8 cellular contexts compared by ENCODE assay signal in genomic region chr11:46006418-46007070, GRCh38.
A peak's percentile ranks its signal among the peaks of the same experiment; 100 is the strongest.
DNase-seq lines count a peak whose midpoint lies in the region; ATAC-seq and TF ChIP-seq lines count a peak whose summit lies in the region.

No MANE protein-coding gene starts in this region.

- no peaks in the 10 kb centered on the region for H3K36me3 Mint-ChIP-seq in T-helper 17 cell (ENCODE audit: low read depth)

- H3F3A ChIP-seq in neural cell (ENCODE audit: insufficient read depth, low read length, poor library complexity, severe bottlenecking) = no peaks in the 10 kb centered on the region

- no peak overlapping the region for H2AFZ ChIP-seq in neural cell (ENCODE audit: low read depth, low read length)

- no peak overlapping the region for H3K4me2 ChIP-seq in neural cell (ENCODE audit: low read length)

- in situ Hi-C loops in Caki2 (cut with HindIII; ENCODE audit: low pct_unique_long_range_greater_than_20kb, low sequenced_read_pairs) = no loop called here

- no peaks in the 10 kb centered on the region for H3K9me2 ChIP-seq in neural cell (ENCODE audit: insufficient read depth, low read length)

- DNase-seq in Caki2 (ENCODE audit: low read depth) = peak; percentile 6
- DNase-seq in NCI-H1930 (lab: John Stamatoyannopoulos, UW) = peak; percentile 28 to 66
- DNase-seq in T-helper 17 cell = peak in 1 of 3 donors; percentile 7
- peak; percentile 90 for DNase-seq in fibroblast of peridontal ligament (ENCODE audit: extremely low read depth)

- TF ChIP-seq RAD21 in neural cell (conservative IDR thresholded peaks at IDR 0.05) = peak; percentile 95

- ATAC-seq in GM21737 (IDR thresholded peaks at IDR 0.05; ENCODE audit: unreplicated experiment) = peak; percentile 60
- peak; percentile 83 for ATAC-seq in T-helper 17 cell
- ATAC-seq in HG02973 (IDR thresholded peaks at IDR 0.05; ENCODE audit: unreplicated experiment) = no peak
- no peak for ATAC-seq in GM18858 (IDR thresholded peaks at IDR 0.05; ENCODE audit: unreplicated experiment)

- no peaks in the 10 kb centered on the region for H3K79me2 ChIP-seq in neural cell (replicated peaks; ENCODE audit: insufficient read depth, low read length)

- H4K20me1 ChIP-seq in neural cell (ENCODE audit: insufficient read depth) = no peaks in the 10 kb centered on the region

- H3K9me3 ChIP-seq in T-helper 17 cell (ENCODE audit: control insufficient read depth, low read length, poor library complexity, severe bottlenecking) (no peaks in the 10 kb centered on the region), neural cell (ENCODE audit: low read length) (no peaks in the 10 kb centered on the region)

- no peak overlapping the region for H3K4me3 ChIP-seq in neural cell (ENCODE audit: low read length)

- peaks cover 14% of the 10 kb centered on the region for H3K4me1 Mint-ChIP-seq in T-helper 17 cell

- TF ChIP-seq EP300 in neural cell (conservative IDR thresholded peaks at IDR 0.05; ENCODE audit: poor library complexity, severe bottlenecking) = no peak

- no peak overlapping the region for H3K4me3 Mint-ChIP-seq in T-helper 17 cell

- H3K27ac Mint-ChIP-seq in T-helper 17 cell = peak overlapping the region; percentile 57

- H3K27ac ChIP-seq in neural cell (ENCODE audit: low read length) = no peak overlapping the region

- H3K27me3 ChIP-seq in neural cell (ENCODE audit: insufficient read depth, low read depth, low read length) = no peaks in the 10 kb centered on the region

- no peaks in the 10 kb centered on the region for H3K27me3 Mint-ChIP-seq in T-helper 17 cell

- H3K9ac ChIP-seq in neural cell (ENCODE audit: low read length) = no peak overlapping the region

- peak; percentile 91 for TF ChIP-seq CTCF in neural cell (IDR thresholded peaks at IDR 0.05; ENCODE audit: poor library complexity, severe bottlenecking)

- no peaks in the 10 kb centered on the region for H3K36me3 ChIP-seq in neural cell (ENCODE audit: insufficient read depth, low read length)

TF ChIP-seq in neural cell, 6 proteins besides CTCF, POLR2A, EP300 and RAD21:
- TF ChIP-seq MXI1 (conservative IDR thresholded peaks at IDR 0.05; ENCODE audit: poor library complexity, severe bottlenecking) (no peak), POLR2AphosphoS5 (IDR thresholded peaks at IDR 0.05) (no peak), TAF1 (IDR thresholded peaks at IDR 0.05; ENCODE audit: low read depth) (no peak), SMC3 (conservative IDR thresholded peaks at IDR 0.05; ENCODE audit: poor library complexity) (peak; percentile 94), EZH2 (IDR thresholded peaks at IDR 0.05; ENCODE audit: borderline replicate concordance, insufficient read depth, low read length, poor library complexity, severe bottlenecking) (no peak)
- TF ChIP-seq, protein P1, sequence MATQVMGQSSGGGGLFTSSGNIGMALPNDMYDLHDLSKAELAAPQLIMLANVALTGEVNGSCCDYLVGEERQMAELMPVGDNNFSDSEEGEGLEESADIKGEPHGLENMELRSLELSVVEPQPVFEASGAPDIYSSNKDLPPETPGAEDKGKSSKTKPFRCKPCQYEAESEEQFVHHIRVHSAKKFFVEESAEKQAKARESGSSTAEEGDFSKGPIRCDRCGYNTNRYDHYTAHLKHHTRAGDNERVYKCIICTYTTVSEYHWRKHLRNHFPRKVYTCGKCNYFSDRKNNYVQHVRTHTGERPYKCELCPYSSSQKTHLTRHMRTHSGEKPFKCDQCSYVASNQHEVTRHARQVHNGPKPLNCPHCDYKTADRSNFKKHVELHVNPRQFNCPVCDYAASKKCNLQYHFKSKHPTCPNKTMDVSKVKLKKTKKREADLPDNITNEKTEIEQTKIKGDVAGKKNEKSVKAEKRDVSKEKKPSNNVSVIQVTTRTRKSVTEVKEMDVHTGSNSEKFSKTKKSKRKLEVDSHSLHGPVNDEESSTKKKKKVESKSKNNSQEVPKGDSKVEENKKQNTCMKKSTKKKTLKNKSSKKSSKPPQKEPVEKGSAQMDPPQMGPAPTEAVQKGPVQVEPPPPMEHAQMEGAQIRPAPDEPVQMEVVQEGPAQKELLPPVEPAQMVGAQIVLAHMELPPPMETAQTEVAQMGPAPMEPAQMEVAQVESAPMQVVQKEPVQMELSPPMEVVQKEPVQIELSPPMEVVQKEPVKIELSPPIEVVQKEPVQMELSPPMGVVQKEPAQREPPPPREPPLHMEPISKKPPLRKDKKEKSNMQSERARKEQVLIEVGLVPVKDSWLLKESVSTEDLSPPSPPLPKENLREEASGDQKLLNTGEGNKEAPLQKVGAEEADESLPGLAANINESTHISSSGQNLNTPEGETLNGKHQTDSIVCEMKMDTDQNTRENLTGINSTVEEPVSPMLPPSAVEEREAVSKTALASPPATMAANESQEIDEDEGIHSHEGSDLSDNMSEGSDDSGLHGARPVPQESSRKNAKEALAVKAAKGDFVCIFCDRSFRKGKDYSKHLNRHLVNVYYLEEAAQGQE (IDR thresholded peaks at IDR 0.05; ENCODE audit: borderline replicate concordance) = no peak
TF ChIP-seq in neural cell: peak in this region for 1.

Comparison
In these comparisons a context has a peak if more than half of its experiments do, and no peak if none do; other contexts are left out.
1. ATAC-seq: peak in GM21737 (single experiment) and T-helper 17 cell (single experiment); none in HG02973 (single experiment) and GM18858 (single experiment).